Comparison of ENCODE assay signal across 10 cellular contexts in the genomic region with DNA sequence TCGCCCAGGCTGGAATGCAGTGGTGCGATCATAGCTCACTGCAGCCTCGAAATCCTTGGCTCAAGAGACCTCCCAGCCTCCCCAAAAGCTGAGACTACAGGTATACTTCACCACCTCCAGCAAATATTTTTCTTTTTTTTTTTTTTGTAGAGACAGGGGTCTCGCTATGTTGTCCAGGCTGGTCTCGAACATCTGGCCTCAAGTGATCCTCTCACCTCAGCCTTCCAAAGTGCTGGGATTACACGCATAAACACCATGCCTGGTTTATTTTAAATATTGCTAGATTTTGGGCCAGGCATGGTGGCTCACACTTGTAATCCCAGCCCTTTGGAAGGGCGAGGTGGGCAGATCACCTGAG. TPM values are rescaled to one million over a fixed set of nuclear protein-coding genes. Genes with fewer than 3 reads are reported as not detected.
DNase-seq lines count a peak whose midpoint lies in the region; ATAC-seq, FAIRE-seq and TF ChIP-seq lines count a peak whose summit lies in the region.
"Had no signal": no experiment of that assay in that cellular context is flagged by ENCODE, and none has a peak within 500 bp of the region (broad histone marks: within the 10 kb centered on the region; RNA-seq: fewer than 3 reads in every experiment).

No MANE protein-coding gene starts in this region.

- H3K9ac ChIP-seq in IMR-90 (ENCODE audit: low read depth, low read length), result peak overlapping the region; percentile 19; the same call in 1 of the 2 replicates

- no peak for TF ChIP-seq CTCF in A673 (conservative IDR thresholded peaks at IDR 0.05; ENCODE audit: low read depth, low read length)
- TF ChIP-seq CTCF in IMR-90 (conservative IDR thresholded peaks at IDR 0.05; ENCODE audit: low read depth, low read length), result no peak
- no peak for TF ChIP-seq CTCF in dorsolateral prefrontal cortex (IDR thresholded peaks at IDR 0.05 in 54 of 56, conservative IDR thresholded peaks at IDR 0.05 in 2 of 56; ENCODE audit: low read depth in 1 of 56, partially characterized antibody in 56 of 56)
- no peak for TF ChIP-seq CTCF in pancreas (IDR thresholded peaks at IDR 0.05)

- peaks cover 0 to 19% (median 0%) of the 10 kb centered on the region in 7 donors for H3K4me1 Mint-ChIP-seq in naive thymus-derived CD4-positive, alpha-beta T cell

- no peaks in the 10 kb centered on the region for H3K27me3 Mint-ChIP-seq in naive thymus-derived CD4-positive, alpha-beta T cell
- H3K27me3 Mint-ChIP-seq: activated B cell treated with CpG ODN at 0.5 μM for 24 hours had no signal

- H3K27me3 ChIP-seq in A673 (replicated peaks; ENCODE audit: insufficient read depth, low read depth, low read length, poor library complexity) (no peaks in the 10 kb centered on the region), IMR-90 (ENCODE audit: control insufficient read depth, insufficient read depth, low read length) (no peaks in the 10 kb centered on the region), dorsolateral prefrontal cortex (no peaks in the 10 kb centered on the region), pancreas (no peaks in the 10 kb centered on the region)
- H3K27me3 ChIP-seq in naive thymus-derived CD4-positive, alpha-beta T cell (ENCODE audit: control insufficient read depth in 2 of 2, insufficient read depth in 2 of 2, low read length in 2 of 2), result no peaks in the 10 kb centered on the region

- ATAC-seq in IMR-90 (ENCODE audit: low read depth), result no peak
- ATAC-seq in naive thymus-derived CD4-positive, alpha-beta T cell, result no peak
- no peak for ATAC-seq in pancreas

- no peak overlapping the region for H3K18ac ChIP-seq in IMR-90 (ENCODE audit: low read depth, low read length)

- dilution Hi-C loops in IMR-90 (cut with HindIII; ENCODE audit: low sequenced_read_pairs, unreplicated experiment), result no loop called here

- peak overlapping the region; percentile 49 for H3K14ac ChIP-seq in IMR-90 (replicated peaks; ENCODE audit: low read depth, low read length)

- H3K36me3 ChIP-seq in A673 (ENCODE audit: insufficient read depth, low read length, poor library complexity, severe bottlenecking) (no peaks in the 10 kb centered on the region), IMR-90 (ENCODE audit: control insufficient read depth, insufficient read depth, low read length) (no peaks in the 10 kb centered on the region), pancreas (no peaks in the 10 kb centered on the region)
- H3K36me3 ChIP-seq in naive thymus-derived CD4-positive, alpha-beta T cell (ENCODE audit: control insufficient read depth in 2 of 3, insufficient read depth in 3 of 3, low read length in 3 of 3), result peaks cover 0 to 3% (median 2%) of the 10 kb centered on the region in 3 experiments

- H4K91ac ChIP-seq in IMR-90 (ENCODE audit: insufficient read depth, low read depth, low read length), result peak overlapping the region; percentile 78

- TF ChIP-seq RAD21 in IMR-90 (IDR thresholded peaks at IDR 0.05; ENCODE audit: low read length), result no peak

- H3K9me1 ChIP-seq in IMR-90 (ENCODE audit: insufficient read depth, low read length), result peaks cover 6% of the 10 kb centered on the region; the same call in 1 of the 2 replicates

- peaks cover 0 to 10% (median 4%) of the 10 kb centered on the region in 5 donors for H3K36me3 Mint-ChIP-seq in naive thymus-derived CD4-positive, alpha-beta T cell

- H3K27ac Mint-ChIP-seq in naive thymus-derived CD4-positive, alpha-beta T cell, result no peak overlapping the region
- H3K27ac Mint-ChIP-seq: activated B cell treated with CpG ODN at 0.5 μM for 24 hours had no signal

- peak overlapping the region; percentile 36 for H4K5ac ChIP-seq in IMR-90 (ENCODE audit: low read depth, low read length)

- H3K9me3 Mint-ChIP-seq in naive thymus-derived CD4-positive, alpha-beta T cell, result no peaks in the 10 kb centered on the region
- H3K9me3 Mint-ChIP-seq: activated B cell treated with CpG ODN at 0.5 μM for 24 hours had no signal

- H3K4me1 ChIP-seq in A673 (ENCODE audit: insufficient read depth, low read length, poor library complexity, severe bottlenecking), result peaks cover 19% of the 10 kb centered on the region
- H3K4me1 ChIP-seq in IMR-90 (ENCODE audit: control insufficient read depth, insufficient read depth, low read length), result peaks cover 2% of the 10 kb centered on the region; the same call in 1 of the 2 replicates
- H3K4me1 ChIP-seq in naive thymus-derived CD4-positive, alpha-beta T cell (ENCODE audit: control insufficient read depth in 2 of 2, insufficient read depth in 2 of 2, low read length in 2 of 2), result peaks cover 19 to 26% of the 10 kb centered on the region in 2 donors
- peaks cover 6 to 19% (median 14%) of the 10 kb centered on the region in 3 donors for H3K4me1 ChIP-seq in pancreas

- CTCF ChIA-PET in A673 (lab: Charles Lee) (interaction anchor here (0.6 to 2.1 kb wide), 3 partner anchors 10 to 36 kb away, joined by 3 to 25 read pairs (median 6); no protein-coding TSS in a partner anchor), IMR-90 (lab: Yijun Ruan, JAX) (interaction anchor here (0.7 to 4.3 kb wide), 5 partner anchors 13 to 34 kb away, joined by 3 to 32 read pairs (median 4); no protein-coding TSS in a partner anchor)
- CTCF ChIA-PET in naive thymus-derived CD4-positive, alpha-beta T cell (lab: Charles Lee), result interaction anchor here (0.6 to 8.2 kb wide), 8 partner anchors 9 to 1127 kb away, joined by 3 to 205 read pairs (median 4); a partner anchor contains a TSS

- H2BK20ac ChIP-seq in IMR-90 (ENCODE audit: low read depth, low read length), result no peak overlapping the region

- peak overlapping the region; percentile 63 for H2BK5ac ChIP-seq in IMR-90 (ENCODE audit: low read depth, low read length, poor library complexity, severe bottlenecking)

- peak overlapping the region; percentile 51; the same call in 1 of the 2 replicates for H2BK120ac ChIP-seq in IMR-90 (ENCODE audit: low read depth, low read length)

- peak overlapping the region; percentile 93 to 98 for H4K8ac ChIP-seq in IMR-90 (ENCODE audit: low read depth in 2 of 2, low read length in 2 of 2)

- peak overlapping the region; percentile 90 for H3K4ac ChIP-seq in IMR-90 (ENCODE audit: low read depth, low read length)

- peak overlapping the region; percentile 92 for H2AFZ ChIP-seq in IMR-90 (replicated peaks; ENCODE audit: low read length, poor library complexity)

- peaks cover 7% of the 10 kb centered on the region for H4K20me1 ChIP-seq in IMR-90 (ENCODE audit: insufficient read depth, low read length)

- peak overlapping the region; percentile 80 for H3K27ac ChIP-seq in A673 (ENCODE audit: low read depth, low read length, poor library complexity, severe bottlenecking)
- H3K27ac ChIP-seq in IMR-90 (ENCODE audit: insufficient read depth, low read length), result peak overlapping the region; percentile 21
- peak overlapping the region; percentile 91 to 100 (median 99) for H3K27ac ChIP-seq in dorsolateral prefrontal cortex
- H3K27ac ChIP-seq in naive thymus-derived CD4-positive, alpha-beta T cell (ENCODE audit: low read depth, low read length), result peak overlapping the region; percentile 66
- H3K27ac ChIP-seq in pancreas, result peak overlapping the region in 2 of 4 donors; percentile 86 to 94

- FAIRE-seq in pancreas (lab: Jason Lieb, UNC), result no peak
- FAIRE-seq: bronchial epithelial cell had no signal

- no peak overlapping the region for H3K4me3 Mint-ChIP-seq in naive thymus-derived CD4-positive, alpha-beta T cell
- H3K4me3 Mint-ChIP-seq: activated B cell treated with CpG ODN at 0.5 μM for 24 hours had no signal

- H3K23ac ChIP-seq in IMR-90 (ENCODE audit: low read depth, low read length), result peak overlapping the region; percentile 57

- in situ Hi-C loops in IMR-90 (cut with MboI; ENCODE audit: low sequenced_read_pairs), result no loop called here

- peak overlapping the region; percentile 65 for H2AK5ac ChIP-seq in IMR-90 (ENCODE audit: low read depth, low read length)

- no peak overlapping the region for H3K56ac ChIP-seq in IMR-90 (ENCODE audit: extremely low read depth, insufficient read depth, low read length)

- POLR2A ChIA-PET in A673 (lab: Charles Lee; ENCODE audit: low non-redundant PET), result no interaction called here
- POLR2A ChIA-PET in IMR-90 (lab: Charles Lee; ENCODE audit: unreplicated experiment), result interaction anchor here (0.6 to 1.3 kb wide), 3 partner anchors 25 to 36 kb away, joined by 3 to 6 read pairs (median 4); a partner anchor contains a TSS
- POLR2A ChIA-PET in naive thymus-derived CD4-positive, alpha-beta T cell (lab: Charles Lee), result interaction anchor here (0.6 to 13.8 kb wide), 5 partner anchors 11 to 1708 kb away, joined by 4 to 764 read pairs (median 57); a partner anchor contains a TSS

- peak overlapping the region; percentile 98 for H2AK9ac ChIP-seq in IMR-90 (replicated peaks; ENCODE audit: low read depth, low read length, poor library complexity)

- BruUV-seq in A673 (replicated peaks; lab: Mats Ljungman, UMichigan) (no TSS peak), IMR-90 (replicated peaks; lab: Mats Ljungman, UMichigan) (no TSS peak)

- peak overlapping the region; percentile 54 for H3K4me2 ChIP-seq in IMR-90 (ENCODE audit: low read depth, low read length)

- intact Hi-C loops in A673 (cut with micrococcal nuclease; ENCODE audit: unreplicated experiment) (loop anchor here (2.0 kb wide), 1 partner anchor 34 kb away; no protein-coding TSS in a partner anchor), IMR-90 (cut with micrococcal nuclease) (no loop called here), dorsolateral prefrontal cortex (cut with DNase I) (loop anchor here in 1 of 2 donors (2.0 kb wide), 1 partner anchor 30 kb away; no protein-coding TSS in a partner anchor), pancreas (cut with DNase I) (no loop called here)
- intact Hi-C loops in naive thymus-derived CD4-positive, alpha-beta T cell (cut with micrococcal nuclease), result no loop called here

- H2BK15ac ChIP-seq in IMR-90 (ENCODE audit: low read depth, low read length), result 0 out of 3 replicates have a peak overlapping the region, but pooled peaks have one; percentile 5

- H3K4me3 ChIP-seq in A673 (ENCODE audit: low read depth, low read length, poor library complexity, severe bottlenecking) (peak overlapping the region; percentile 52), IMR-90 (ENCODE audit: insufficient read depth, low read depth, low read length) (no peak overlapping the region), dorsolateral prefrontal cortex (peak overlapping the region in 53 of 59 donors; percentile 29 to 76 (median 61)), pancreas (peak overlapping the region in 2 of 4 donors; percentile 36 to 46)
- peak overlapping the region; percentile 97 for H3K4me3 ChIP-seq in naive thymus-derived CD4-positive, alpha-beta T cell (ENCODE audit: low read length)

- 72% methylated on average over 2 of the region's 7 CpGs; no CpG with 5 or more reads in 1 of the 2 experiments for WGBS in IMR-90 (ENCODE audit: extremely low coverage in 2 of 2, insufficient read length in 1 of 2), 2 experiments
- 66 to 78% methylated on average over 7 of the region's 7 CpGs for WGBS in pancreas, 2 donors

- H3K79me1 ChIP-seq in IMR-90 (ENCODE audit: low read depth in 1 of 2, low read length in 2 of 2), result peaks cover 0 to 8% of the 10 kb centered on the region in 2 experiments; a peak in 1 of 4 replicates

- no peak for TF ChIP-seq POLR2A in IMR-90 (IDR thresholded peaks at IDR 0.05; ENCODE audit: low read depth, low read length)

- no peak for DNase-seq in A673 (ENCODE audit: low spot score)
- no peak for DNase-seq in IMR-90
- no peak for DNase-seq in dorsolateral prefrontal cortex
- no peak for DNase-seq in naive thymus-derived CD4-positive, alpha-beta T cell
- DNase-seq in pancreas, result no peak
- DNase-seq in NCI-H2029 (lab: John Stamatoyannopoulos, UW), result no peak
- no peak for DNase-seq in occipital lobe (lab: John Stamatoyannopoulos, UW)
- no peak for DNase-seq in kidney tubule cell (ENCODE audit: low spot score)

- H3K9me3 ChIP-seq in A673 (ENCODE audit: low read depth, low read length, poor library complexity, severe bottlenecking) (no peaks in the 10 kb centered on the region), IMR-90 (ENCODE audit: control insufficient read depth, insufficient read depth, low read length) (no peaks in the 10 kb centered on the region), pancreas (no peaks in the 10 kb centered on the region)
- H3K9me3 ChIP-seq in naive thymus-derived CD4-positive, alpha-beta T cell (ENCODE audit: control insufficient read depth in 2 of 3, low read length in 3 of 3), result no peaks in the 10 kb centered on the region

RNA-seq across cellular contexts. Expression of a gene that starts 26.7 kb away (rescaled TPM):
- total RNA-seq in A673 (2021), result 965 and 1,053 TPM in 2 replicates
- 2,742 and 4,320 TPM in 2 replicates for total RNA-seq in IMR-90 (2012; rRNA removed)
- polyA plus RNA-seq in IMR-90 (2012; rRNA removed), result 2,042 and 2,259 TPM in 2 replicates
- 1,014 and 1,274 TPM in 2 replicates for polyA plus RNA-seq in IMR-90 (2012; cell fraction: cytosol; rRNA removed)
- polyA plus RNA-seq in IMR-90 (2012; cell fraction: nucleus; rRNA removed; ENCODE audit: low replicate concordance), result 915 and 1,106 TPM in 2 replicates
- total RNA-seq in dorsolateral prefrontal cortex, result 1,000 to 10,000 TPM in 109 of 120 experiments, 100 to 1,000 TPM in 11; 835 to 2,453 (median 1,204) TPM
- total RNA-seq in naive thymus-derived CD4-positive, alpha-beta T cell, result 1,000 to 10,000 TPM in 1 of 5 experiments, 100 to 1,000 TPM in 4; 753 to 1,510 (median 913) TPM
- 1,000 to 10,000 TPM; 1,135 to 1,865 TPM for polyA plus RNA-seq in naive thymus-derived CD4-positive, alpha-beta T cell
- 100 to 1,000 TPM; 353 to 495 (median 423) TPM for total RNA-seq in pancreas
- 100 to 1,000 TPM; 528 to 605 TPM for polyA plus RNA-seq in pancreas
- 1,477 TPM for total RNA-seq in occipital lobe

RNA-seq across cellular contexts. Expression of a gene that starts 47.8 kb away (rescaled TPM):
- 43.9 and 57.4 TPM in 2 replicates for total RNA-seq in A673 (2021)
- 9.1 and 10.8 TPM in 2 replicates for total RNA-seq in IMR-90 (2012; rRNA removed)
- 12.7 and 14.2 TPM in 2 replicates for polyA plus RNA-seq in IMR-90 (2012; rRNA removed)
- polyA plus RNA-seq in IMR-90 (2012; cell fraction: cytosol; rRNA removed), result 11.3 and 11.8 TPM in 2 replicates
- 24.7 and 49.4 TPM in 2 replicates for polyA plus RNA-seq in IMR-90 (2012; cell fraction: nucleus; rRNA removed; ENCODE audit: low replicate concordance)
- 10 to 100 TPM; 11.3 to 26.5 (median 16.9) TPM for total RNA-seq in dorsolateral prefrontal cortex
- 10 to 100 TPM; 24.8 to 36.6 (median 29.8) TPM for total RNA-seq in naive thymus-derived CD4-positive, alpha-beta T cell
- 1 to 10 TPM; 3.4 to 5.0 TPM for polyA plus RNA-seq in naive thymus-derived CD4-positive, alpha-beta T cell
- total RNA-seq in pancreas, result 10 to 100 TPM in 4 of 6 donors, 1 to 10 TPM in 2; 8.4 to 13.8 (median 10.6) TPM
- 10 to 100 TPM in 1 of 2 donors, 1 to 10 TPM in 1; 9.1 to 13.3 TPM for polyA plus RNA-seq in pancreas
- 13.3 TPM for total RNA-seq in occipital lobe

RNA-seq across cellular contexts. Expression of a gene that starts 52.3 kb away (rescaled TPM):
- 24.1 and 26.0 TPM in 2 replicates for total RNA-seq in A673 (2021)
- 2.5 and 4.2 TPM in 2 replicates for total RNA-seq in IMR-90 (2012; rRNA removed)
- 2.5 and 2.8 TPM in 2 replicates for polyA plus RNA-seq in IMR-90 (2012; rRNA removed)
- 1.6 and 2.2 TPM in 2 replicates for polyA plus RNA-seq in IMR-90 (2012; cell fraction: cytosol; rRNA removed)
- polyA plus RNA-seq in IMR-90 (2012; cell fraction: nucleus; rRNA removed; ENCODE audit: low replicate concordance), result 0.62 and 0.73 TPM in 2 replicates
- total RNA-seq in dorsolateral prefrontal cortex, result 10 to 100 TPM; 19.5 to 37.7 (median 28.0) TPM
- total RNA-seq in naive thymus-derived CD4-positive, alpha-beta T cell, result 10 to 100 TPM in 1 of 5 experiments, 1 to 10 TPM in 4; 3.5 to 19.8 (median 7.9) TPM
- polyA plus RNA-seq in naive thymus-derived CD4-positive, alpha-beta T cell, result 1 to 10 TPM; 2.7 to 3.2 TPM
- total RNA-seq in pancreas, result 10 to 100 TPM in 2 of 6 donors, 1 to 10 TPM in 4; 2.7 to 10.6 (median 5.5) TPM
- polyA plus RNA-seq in pancreas, result 1 to 10 TPM; 1.5 to 2.4 TPM
- 21.4 TPM for total RNA-seq in occipital lobe
